8 cellular contexts compared by ENCODE assay signal in the genomic region with DNA sequence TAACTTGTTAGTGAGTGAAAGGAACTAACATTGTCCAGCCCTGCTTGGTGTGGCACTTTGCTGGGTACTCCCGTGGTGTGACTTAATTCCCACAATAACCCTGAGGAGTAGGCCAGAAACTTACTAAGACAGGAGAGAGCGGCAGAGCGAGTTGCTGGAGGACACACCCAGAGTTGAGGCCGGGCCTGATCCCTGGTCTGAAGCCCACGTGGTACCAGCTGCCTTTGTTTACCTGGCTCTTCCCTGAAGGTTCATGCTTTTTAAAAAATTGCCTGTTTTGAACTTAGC. TPM values are rescaled to one million over a fixed set of nuclear protein-coding genes. Genes with fewer than 3 reads are reported as not detected.
DNase-seq lines count a peak whose midpoint lies in the region; ATAC-seq lines count a peak whose summit lies in the region.

No MANE protein-coding gene starts in this region.

- intact Hi-C loops in left ventricle myocardium superior (cut with micrococcal nuclease) (no loop called here), sciatic nerve (cut with DNase I) (no loop called here)

- H3K9me3 Mint-ChIP-seq in activated naive CD8-positive, alpha-beta T cell treated with anti-CD3 and anti-CD28 coated beads for 36 hours = no peaks in the 10 kb centered on the region

- peaks cover 35% of the 10 kb centered on the region for H3K27me3 Mint-ChIP-seq in activated naive CD8-positive, alpha-beta T cell treated with anti-CD3 and anti-CD28 coated beads for 36 hours

- peak; percentile 30 for ATAC-seq in left ventricle myocardium superior
- peak; percentile 64 for ATAC-seq in sciatic nerve
- ATAC-seq in HG03342 (IDR thresholded peaks at IDR 0.05; ENCODE audit: unreplicated experiment) = no peak
- ATAC-seq in GM18867 (IDR thresholded peaks at IDR 0.05; ENCODE audit: unreplicated experiment) = no peak
- no peak for ATAC-seq in HG02973 (IDR thresholded peaks at IDR 0.05; ENCODE audit: unreplicated experiment)

- peak overlapping the region; percentile 83 for H3K4me3 Mint-ChIP-seq in activated naive CD8-positive, alpha-beta T cell treated with anti-CD3 and anti-CD28 coated beads for 36 hours

- no peaks in the 10 kb centered on the region for H3K36me3 Mint-ChIP-seq in activated naive CD8-positive, alpha-beta T cell treated with anti-CD3 and anti-CD28 coated beads for 36 hours

- H3K4me1 Mint-ChIP-seq in activated naive CD8-positive, alpha-beta T cell treated with anti-CD3 and anti-CD28 coated beads for 36 hours = peaks cover 4% of the 10 kb centered on the region

- peak overlapping the region; percentile 38 for H3K27ac Mint-ChIP-seq in activated naive CD8-positive, alpha-beta T cell treated with anti-CD3 and anti-CD28 coated beads for 36 hours

- DNase-seq in Daoy (ENCODE audit: low read depth) = peak; percentile 43
- DNase-seq in KBM-7 = peak; percentile 47
- no peak for DNase-seq in activated naive CD8-positive, alpha-beta T cell treated with anti-CD3 and anti-CD28 coated beads for 36 hours
- peak; percentile 44 for DNase-seq in left ventricle myocardium superior
- DNase-seq in sciatic nerve (ENCODE audit: low spot score) = no peak

- in situ Hi-C loops in KBM-7 (cut with MboI; ENCODE audit: low pct_unique_long_range_greater_than_20kb, low sequenced_read_pairs) = no loop called here

RNA-seq across cellular contexts. Expression of a gene that starts 0.6 kb away (rescaled TPM):
- total RNA-seq in Daoy (2014; rRNA removed; shearing (Covaris generic)) = 66.4 and 67.3 TPM in 2 replicates
- 1 to 10 TPM; 5.5 to 5.6 TPM for total RNA-seq in activated naive CD8-positive, alpha-beta T cell treated with anti-CD3 and anti-CD28 coated beads for 36 hours
- total RNA-seq in left ventricle myocardium superior (56.7 TPM), sciatic nerve (36.4 TPM)

RNA-seq across cellular contexts. Expression of a gene that starts 0.9 kb away (rescaled TPM):
- 27.6 and 30.8 TPM in 2 replicates for total RNA-seq in Daoy (2014; rRNA removed; shearing (Covaris generic))
- under 1 TPM; 0.68 to 0.80 TPM for total RNA-seq in activated naive CD8-positive, alpha-beta T cell treated with anti-CD3 and anti-CD28 coated beads for 36 hours
- total RNA-seq in left ventricle myocardium superior (45.8 TPM), sciatic nerve (20.6 TPM)

RNA-seq across cellular contexts. Expression of a gene that starts 31.4 kb away (rescaled TPM):
- 20.6 and 20.8 TPM in 2 replicates for total RNA-seq in Daoy (2014; rRNA removed; shearing (Covaris generic))
- 10 to 100 TPM; 22.9 to 25.4 TPM for total RNA-seq in activated naive CD8-positive, alpha-beta T cell treated with anti-CD3 and anti-CD28 coated beads for 36 hours
- total RNA-seq in left ventricle myocardium superior (9.8 TPM), sciatic nerve (17.5 TPM)

Comparison
In these comparisons a context has a peak if more than half of its experiments do, and no peak if none do; other contexts are left out.
1. DNase-seq: peak in Daoy (single experiment), KBM-7 (single experiment) and left ventricle myocardium superior (single experiment); none in activated naive CD8-positive, alpha-beta T cell treated with anti-CD3 and anti-CD28 coated beads for 36 hours (single experiment) and sciatic nerve (single experiment).
2. ATAC-seq: peak in left ventricle myocardium superior (single experiment) and sciatic nerve (single experiment); none in HG03342 (single experiment), GM18867 (single experiment) and HG02973 (single experiment).
3. RNA of a gene that starts 0.9 kb away (total RNA-seq): 45.8 TPM in left ventricle myocardium superior (single experiment), 27.6 to 30.8 TPM in Daoy and 20.6 TPM in sciatic nerve (single experiment); 0.68 to 0.80 TPM in activated naive CD8-positive, alpha-beta T cell treated with anti-CD3 and anti-CD28 coated beads for 36 hours; every median in the first group is over 10 times any median in the second.